1 cellular context compared by ENCODE assay signal in the genomic region with DNA sequence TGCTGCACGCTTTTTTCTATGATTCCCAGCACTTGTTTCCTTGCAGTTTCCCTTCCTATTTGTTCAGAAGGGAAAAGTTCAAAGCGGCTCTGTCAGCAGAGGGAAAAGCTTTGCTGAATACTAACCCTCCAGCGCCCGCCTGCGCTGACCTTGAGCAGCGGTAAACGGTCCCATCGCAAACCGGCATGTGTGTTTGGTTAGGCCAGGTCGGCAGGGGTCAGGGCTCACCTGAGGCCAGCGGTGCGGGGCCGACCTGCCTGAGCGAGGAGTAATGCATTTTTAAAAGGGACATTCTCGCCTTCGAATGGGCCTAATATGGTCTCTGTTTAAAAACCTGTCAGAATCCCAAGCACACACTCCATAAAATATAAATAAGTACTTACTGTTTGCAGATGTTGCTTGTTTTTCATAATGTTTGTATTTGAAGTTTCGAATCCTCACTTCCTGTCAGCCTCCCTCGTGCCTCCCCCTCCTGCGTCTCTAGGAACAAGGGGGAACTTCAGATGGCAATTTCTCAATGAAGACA.
TF ChIP-seq lines count a peak whose summit lies in the region.

No MANE protein-coding gene starts in this region.

TF ChIP-seq in HepG2, 621 proteins besides CTCF, POLR2A, EP300 and RAD21 (continued from another document and continues in another):
- TF ChIP-seq ZNF589 (CRISPR knock-in tag; conservative IDR thresholded peaks at IDR 0.05) (no peak), ERF (CRISPR knock-in tag; IDR thresholded peaks at IDR 0.05) (no peak; the same call in 1 of the 2 replicates), ZNF484 (CRISPR knock-in tag; IDR thresholded peaks at IDR 0.05; ENCODE audit: borderline replicate concordance, low read depth) (no peak), HOXA9 (CRISPR knock-in tag; IDR thresholded peaks at IDR 0.05; ENCODE audit: borderline replicate concordance) (no peak), ZNF143 (CRISPR knock-in tag; IDR thresholded peaks at IDR 0.05) (peak; percentile 60), ZNF260 (CRISPR knock-in tag; IDR thresholded peaks at IDR 0.05; ENCODE audit: borderline replicate concordance, low read depth) (no peak), U2AF1 (optimal IDR thresholded peaks at IDR 0.05; ENCODE audit: low read depth, low read length) (peak; percentile 87), SPEN (CRISPR knock-in tag; IDR thresholded peaks at IDR 0.05; ENCODE audit: low read depth) (peak; percentile 87; the same call in 1 of the 2 replicates), MAFG (CRISPR knock-in tag; IDR thresholded peaks at IDR 0.05) (no peak), NR3C1 (CRISPR knock-in tag; IDR thresholded peaks at IDR 0.05) (no peak), AGO2 (optimal IDR thresholded peaks at IDR 0.05; ENCODE audit: low read depth, low read length) (no peak), ZNF24 (IDR thresholded peaks at IDR 0.05) (peak; percentile 58; the same call in 1 of the 2 replicates), ZMYM3 (CRISPR knock-in tag; IDR thresholded peaks at IDR 0.05) (peak; percentile 93), THAP11 (CRISPR knock-in tag; IDR thresholded peaks at IDR 0.05) (peak; percentile 66), KDM2A (CRISPR knock-in tag; IDR thresholded peaks at IDR 0.05; ENCODE audit: borderline replicate concordance, low read depth) (peak; percentile 95), NONO (IDR thresholded peaks at IDR 0.05) (no peak), NONO (CRISPR knock-in tag; conservative IDR thresholded peaks at IDR 0.05) (peak; percentile 79; the same call in 1 of the 2 replicates), HOXA3 (CRISPR knock-in tag; IDR thresholded peaks at IDR 0.05) (peak; percentile 94), MED1 (CRISPR knock-in tag; IDR thresholded peaks at IDR 0.05) (peak; percentile 99), SMARCC2 (IDR thresholded peaks at IDR 0.05) (no peak), ATAD3A (CRISPR knock-in tag; IDR thresholded peaks at IDR 0.05) (no peak), MIER3 (CRISPR knock-in tag; IDR thresholded peaks at IDR 0.05; ENCODE audit: borderline replicate concordance) (peak; percentile 94; the same call in 1 of the 2 replicates), CC2D1A (CRISPR knock-in tag; IDR thresholded peaks at IDR 0.05) (no peak), RFX1 (IDR thresholded peaks at IDR 0.05) (no peak), KDM5B (CRISPR knock-in tag; IDR thresholded peaks at IDR 0.05; ENCODE audit: borderline replicate concordance) (peak; percentile 85), CREM (IDR thresholded peaks at IDR 0.05) (no peak; the same call in none of the 2 replicates), CREM (CRISPR knock-in tag; IDR thresholded peaks at IDR 0.05) (no peak), AKAP8 (CRISPR knock-in tag; IDR thresholded peaks at IDR 0.05) (no peak; the same call in 1 of the 2 replicates), FOXA1 (IDR thresholded peaks at IDR 0.05) (no peak), FOXA1 (CRISPR knock-in tag; IDR thresholded peaks at IDR 0.05) (peak; percentile 97)
- TF ChIP-seq, protein P1, sequence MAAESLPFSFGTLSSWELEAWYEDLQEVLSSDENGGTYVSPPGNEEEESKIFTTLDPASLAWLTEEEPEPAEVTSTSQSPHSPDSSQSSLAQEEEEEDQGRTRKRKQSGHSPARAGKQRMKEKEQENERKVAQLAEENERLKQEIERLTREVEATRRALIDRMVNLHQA (CRISPR knock-in tag; IDR thresholded peaks at IDR 0.05): no peak
- TF ChIP-seq, protein P2, sequence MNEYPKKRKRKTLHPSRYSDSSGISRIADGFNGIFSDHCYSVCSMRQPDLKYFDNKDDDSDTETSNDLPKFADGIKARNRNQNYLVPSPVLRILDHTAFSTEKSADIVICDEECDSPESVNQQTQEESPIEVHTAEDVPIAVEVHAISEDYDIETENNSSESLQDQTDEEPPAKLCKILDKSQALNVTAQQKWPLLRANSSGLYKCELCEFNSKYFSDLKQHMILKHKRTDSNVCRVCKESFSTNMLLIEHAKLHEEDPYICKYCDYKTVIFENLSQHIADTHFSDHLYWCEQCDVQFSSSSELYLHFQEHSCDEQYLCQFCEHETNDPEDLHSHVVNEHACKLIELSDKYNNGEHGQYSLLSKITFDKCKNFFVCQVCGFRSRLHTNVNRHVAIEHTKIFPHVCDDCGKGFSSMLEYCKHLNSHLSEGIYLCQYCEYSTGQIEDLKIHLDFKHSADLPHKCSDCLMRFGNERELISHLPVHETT (CRISPR knock-in tag; conservative IDR thresholded peaks at IDR 0.05): peak; percentile 67; the same call in 1 of the 2 replicates
- TF ChIP-seq, protein P3, sequence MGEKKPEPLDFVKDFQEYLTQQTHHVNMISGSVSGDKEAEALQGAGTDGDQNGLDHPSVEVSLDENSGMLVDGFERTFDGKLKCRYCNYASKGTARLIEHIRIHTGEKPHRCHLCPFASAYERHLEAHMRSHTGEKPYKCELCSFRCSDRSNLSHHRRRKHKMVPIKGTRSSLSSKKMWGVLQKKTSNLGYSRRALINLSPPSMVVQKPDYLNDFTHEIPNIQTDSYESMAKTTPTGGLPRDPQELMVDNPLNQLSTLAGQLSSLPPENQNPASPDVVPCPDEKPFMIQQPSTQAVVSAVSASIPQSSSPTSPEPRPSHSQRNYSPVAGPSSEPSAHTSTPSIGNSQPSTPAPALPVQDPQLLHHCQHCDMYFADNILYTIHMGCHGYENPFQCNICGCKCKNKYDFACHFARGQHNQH (CRISPR knock-in tag; IDR thresholded peaks at IDR 0.05): peak; percentile 93
- TF ChIP-seq, protein P4, sequence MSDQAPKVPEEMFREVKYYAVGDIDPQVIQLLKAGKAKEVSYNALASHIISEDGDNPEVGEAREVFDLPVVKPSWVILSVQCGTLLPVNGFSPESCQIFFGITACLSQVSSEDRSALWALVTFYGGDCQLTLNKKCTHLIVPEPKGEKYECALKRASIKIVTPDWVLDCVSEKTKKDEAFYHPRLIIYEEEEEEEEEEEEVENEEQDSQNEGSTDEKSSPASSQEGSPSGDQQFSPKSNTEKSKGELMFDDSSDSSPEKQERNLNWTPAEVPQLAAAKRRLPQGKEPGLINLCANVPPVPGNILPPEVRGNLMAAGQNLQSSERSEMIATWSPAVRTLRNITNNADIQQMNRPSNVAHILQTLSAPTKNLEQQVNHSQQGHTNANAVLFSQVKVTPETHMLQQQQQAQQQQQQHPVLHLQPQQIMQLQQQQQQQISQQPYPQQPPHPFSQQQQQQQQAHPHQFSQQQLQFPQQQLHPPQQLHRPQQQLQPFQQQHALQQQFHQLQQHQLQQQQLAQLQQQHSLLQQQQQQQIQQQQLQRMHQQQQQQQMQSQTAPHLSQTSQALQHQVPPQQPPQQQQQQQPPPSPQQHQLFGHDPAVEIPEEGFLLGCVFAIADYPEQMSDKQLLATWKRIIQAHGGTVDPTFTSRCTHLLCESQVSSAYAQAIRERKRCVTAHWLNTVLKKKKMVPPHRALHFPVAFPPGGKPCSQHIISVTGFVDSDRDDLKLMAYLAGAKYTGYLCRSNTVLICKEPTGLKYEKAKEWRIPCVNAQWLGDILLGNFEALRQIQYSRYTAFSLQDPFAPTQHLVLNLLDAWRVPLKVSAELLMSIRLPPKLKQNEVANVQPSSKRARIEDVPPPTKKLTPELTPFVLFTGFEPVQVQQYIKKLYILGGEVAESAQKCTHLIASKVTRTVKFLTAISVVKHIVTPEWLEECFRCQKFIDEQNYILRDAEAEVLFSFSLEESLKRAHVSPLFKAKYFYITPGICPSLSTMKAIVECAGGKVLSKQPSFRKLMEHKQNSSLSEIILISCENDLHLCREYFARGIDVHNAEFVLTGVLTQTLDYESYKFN (CRISPR knock-in tag; conservative IDR thresholded peaks at IDR 0.05): peak; percentile 96
- TF ChIP-seq, protein P5, sequence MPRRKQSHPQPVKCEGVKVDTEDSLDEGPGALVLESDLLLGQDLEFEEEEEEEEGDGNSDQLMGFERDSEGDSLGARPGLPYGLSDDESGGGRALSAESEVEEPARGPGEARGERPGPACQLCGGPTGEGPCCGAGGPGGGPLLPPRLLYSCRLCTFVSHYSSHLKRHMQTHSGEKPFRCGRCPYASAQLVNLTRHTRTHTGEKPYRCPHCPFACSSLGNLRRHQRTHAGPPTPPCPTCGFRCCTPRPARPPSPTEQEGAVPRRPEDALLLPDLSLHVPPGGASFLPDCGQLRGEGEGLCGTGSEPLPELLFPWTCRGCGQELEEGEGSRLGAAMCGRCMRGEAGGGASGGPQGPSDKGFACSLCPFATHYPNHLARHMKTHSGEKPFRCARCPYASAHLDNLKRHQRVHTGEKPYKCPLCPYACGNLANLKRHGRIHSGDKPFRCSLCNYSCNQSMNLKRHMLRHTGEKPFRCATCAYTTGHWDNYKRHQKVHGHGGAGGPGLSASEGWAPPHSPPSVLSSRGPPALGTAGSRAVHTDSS (CRISPR knock-in tag; conservative IDR thresholded peaks at IDR 0.05): no peak
- TF ChIP-seq, protein P6, sequence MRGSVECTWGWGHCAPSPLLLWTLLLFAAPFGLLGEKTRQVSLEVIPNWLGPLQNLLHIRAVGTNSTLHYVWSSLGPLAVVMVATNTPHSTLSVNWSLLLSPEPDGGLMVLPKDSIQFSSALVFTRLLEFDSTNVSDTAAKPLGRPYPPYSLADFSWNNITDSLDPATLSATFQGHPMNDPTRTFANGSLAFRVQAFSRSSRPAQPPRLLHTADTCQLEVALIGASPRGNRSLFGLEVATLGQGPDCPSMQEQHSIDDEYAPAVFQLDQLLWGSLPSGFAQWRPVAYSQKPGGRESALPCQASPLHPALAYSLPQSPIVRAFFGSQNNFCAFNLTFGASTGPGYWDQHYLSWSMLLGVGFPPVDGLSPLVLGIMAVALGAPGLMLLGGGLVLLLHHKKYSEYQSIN (CRISPR knock-in tag; IDR thresholded peaks at IDR 0.05; ENCODE audit: borderline replicate concordance): no peak
- TF ChIP-seq, protein P7, sequence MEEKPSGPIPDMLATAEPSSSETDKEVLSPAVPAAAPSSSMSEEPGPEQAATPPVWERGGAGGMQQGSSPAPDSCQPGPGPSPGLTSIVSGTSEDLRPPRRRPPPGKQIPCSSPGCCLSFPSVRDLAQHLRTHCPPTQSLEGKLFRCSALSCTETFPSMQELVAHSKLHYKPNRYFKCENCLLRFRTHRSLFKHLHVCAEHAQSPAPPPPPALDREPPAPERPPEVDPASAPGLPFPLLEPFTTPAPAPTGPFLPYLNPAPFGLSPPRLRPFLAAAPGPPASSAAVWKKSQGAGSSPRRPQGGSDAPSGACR (CRISPR knock-in tag; IDR thresholded peaks at IDR 0.05): peak; percentile 89
- TF ChIP-seq, protein P8, sequence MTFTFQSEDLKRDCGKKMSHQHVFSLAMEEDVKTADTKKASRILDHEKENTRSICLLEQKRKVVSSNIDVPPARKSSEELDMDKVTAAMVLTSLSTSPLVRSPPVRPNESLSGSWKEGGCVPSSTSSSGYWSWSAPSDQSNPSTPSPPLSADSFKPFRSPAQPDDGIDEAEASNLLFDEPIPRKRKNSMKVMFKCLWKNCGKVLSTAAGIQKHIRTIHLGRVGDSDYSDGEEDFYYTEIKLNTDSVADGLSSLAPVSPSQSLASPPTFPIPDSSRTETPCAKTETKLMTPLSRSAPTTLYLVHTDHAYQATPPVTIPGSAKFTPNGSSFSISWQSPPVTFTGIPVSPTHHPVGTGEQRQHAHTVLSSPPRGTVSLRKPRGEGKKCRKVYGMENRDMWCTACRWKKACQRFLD (CRISPR knock-in tag; IDR thresholded peaks at IDR 0.05; ENCODE audit: borderline replicate concordance): 0 out of 2 replicates have a peak, but pooled peaks have one; percentile 79
- TF ChIP-seq, protein P9, sequence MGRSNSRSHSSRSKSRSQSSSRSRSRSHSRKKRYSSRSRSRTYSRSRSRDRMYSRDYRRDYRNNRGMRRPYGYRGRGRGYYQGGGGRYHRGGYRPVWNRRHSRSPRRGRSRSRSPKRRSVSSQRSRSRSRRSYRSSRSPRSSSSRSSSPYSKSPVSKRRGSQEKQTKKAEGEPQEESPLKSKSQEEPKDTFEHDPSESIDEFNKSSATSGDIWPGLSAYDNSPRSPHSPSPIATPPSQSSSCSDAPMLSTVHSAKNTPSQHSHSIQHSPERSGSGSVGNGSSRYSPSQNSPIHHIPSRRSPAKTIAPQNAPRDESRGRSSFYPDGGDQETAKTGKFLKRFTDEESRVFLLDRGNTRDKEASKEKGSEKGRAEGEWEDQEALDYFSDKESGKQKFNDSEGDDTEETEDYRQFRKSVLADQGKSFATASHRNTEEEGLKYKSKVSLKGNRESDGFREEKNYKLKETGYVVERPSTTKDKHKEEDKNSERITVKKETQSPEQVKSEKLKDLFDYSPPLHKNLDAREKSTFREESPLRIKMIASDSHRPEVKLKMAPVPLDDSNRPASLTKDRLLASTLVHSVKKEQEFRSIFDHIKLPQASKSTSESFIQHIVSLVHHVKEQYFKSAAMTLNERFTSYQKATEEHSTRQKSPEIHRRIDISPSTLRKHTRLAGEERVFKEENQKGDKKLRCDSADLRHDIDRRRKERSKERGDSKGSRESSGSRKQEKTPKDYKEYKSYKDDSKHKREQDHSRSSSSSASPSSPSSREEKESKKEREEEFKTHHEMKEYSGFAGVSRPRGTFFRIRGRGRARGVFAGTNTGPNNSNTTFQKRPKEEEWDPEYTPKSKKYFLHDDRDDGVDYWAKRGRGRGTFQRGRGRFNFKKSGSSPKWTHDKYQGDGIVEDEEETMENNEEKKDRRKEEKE (IDR thresholded peaks at IDR 0.05): no peak
- TF ChIP-seq, protein P10, sequence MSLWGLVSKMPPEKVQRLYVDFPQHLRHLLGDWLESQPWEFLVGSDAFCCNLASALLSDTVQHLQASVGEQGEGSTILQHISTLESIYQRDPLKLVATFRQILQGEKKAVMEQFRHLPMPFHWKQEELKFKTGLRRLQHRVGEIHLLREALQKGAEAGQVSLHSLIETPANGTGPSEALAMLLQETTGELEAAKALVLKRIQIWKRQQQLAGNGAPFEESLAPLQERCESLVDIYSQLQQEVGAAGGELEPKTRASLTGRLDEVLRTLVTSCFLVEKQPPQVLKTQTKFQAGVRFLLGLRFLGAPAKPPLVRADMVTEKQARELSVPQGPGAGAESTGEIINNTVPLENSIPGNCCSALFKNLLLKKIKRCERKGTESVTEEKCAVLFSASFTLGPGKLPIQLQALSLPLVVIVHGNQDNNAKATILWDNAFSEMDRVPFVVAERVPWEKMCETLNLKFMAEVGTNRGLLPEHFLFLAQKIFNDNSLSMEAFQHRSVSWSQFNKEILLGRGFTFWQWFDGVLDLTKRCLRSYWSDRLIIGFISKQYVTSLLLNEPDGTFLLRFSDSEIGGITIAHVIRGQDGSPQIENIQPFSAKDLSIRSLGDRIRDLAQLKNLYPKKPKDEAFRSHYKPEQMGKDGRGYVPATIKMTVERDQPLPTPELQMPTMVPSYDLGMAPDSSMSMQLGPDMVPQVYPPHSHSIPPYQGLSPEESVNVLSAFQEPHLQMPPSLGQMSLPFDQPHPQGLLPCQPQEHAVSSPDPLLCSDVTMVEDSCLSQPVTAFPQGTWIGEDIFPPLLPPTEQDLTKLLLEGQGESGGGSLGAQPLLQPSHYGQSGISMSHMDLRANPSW (CRISPR knock-in tag; IDR thresholded peaks at IDR 0.05; ENCODE audit: borderline replicate concordance): no peak
- TF ChIP-seq, protein P11, sequence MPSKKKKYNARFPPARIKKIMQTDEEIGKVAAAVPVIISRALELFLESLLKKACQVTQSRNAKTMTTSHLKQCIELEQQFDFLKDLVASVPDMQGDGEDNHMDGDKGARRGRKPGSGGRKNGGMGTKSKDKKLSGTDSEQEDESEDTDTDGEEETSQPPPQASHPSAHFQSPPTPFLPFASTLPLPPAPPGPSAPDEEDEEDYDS (CRISPR knock-in tag; IDR thresholded peaks at IDR 0.05): peak; percentile 58; the same call in 1 of the 2 replicates
